In genomic region chr14:52923902-52924575, GRCh38 we compare ENCODE assay signal across 11 cellular contexts. TPM values are rescaled to one million over a fixed set of nuclear protein-coding genes. Genes with fewer than 3 reads are reported as not detected.
DNase-seq lines count a peak whose midpoint lies in the region; ATAC-seq and TF ChIP-seq lines count a peak whose summit lies in the region.
"Had no signal": no experiment of that assay in that cellular context is flagged by ENCODE, and none has a peak within 500 bp of the region (broad histone marks: within the 10 kb centered on the region; RNA-seq: fewer than 3 reads in every experiment).

No MANE protein-coding gene starts in this region.

- peak; percentile 37; the same call in 1 of the 2 replicates for TF ChIP-seq CTCF in HEK293 (tag by site-specific recombination; IDR thresholded peaks at IDR 0.05)

- no peak overlapping the region for H3K4ac ChIP-seq in mesendoderm (ENCODE audit: low read depth, low read length)

- H3K4me3 Mint-ChIP-seq in activated CD8-positive, alpha-beta T cell treated with anti-CD3 and anti-CD28 coated beads, Interleukin-2, amount 10 ng/mL, durations not matched to agents 7 days and 5 days: no peak overlapping the region

- H3K36me3 Mint-ChIP-seq in activated CD8-positive, alpha-beta T cell treated with anti-CD3 and anti-CD28 coated beads, Interleukin-2, amount 10 ng/mL, durations not matched to agents 7 days and 5 days (ENCODE audit: low read depth): no peaks in the 10 kb centered on the region

- peak overlapping the region; percentile 37 for H3K9ac ChIP-seq in mesendoderm (ENCODE audit: low read length)

- no peaks in the 10 kb centered on the region for H3K9me3 ChIP-seq in HEK293 (ENCODE audit: control insufficient read depth, insufficient read depth, low read depth, low read length)
- H3K9me3 ChIP-seq: breast epithelium, pancreas had no signal

- H3K4me1 ChIP-seq in HEK293 (ENCODE audit: control insufficient read depth, insufficient read depth, low read length): peaks cover 59% of the 10 kb centered on the region
- peaks cover 36% of the 10 kb centered on the region for H3K4me1 ChIP-seq in mesendoderm (ENCODE audit: control insufficient read depth, low read depth, low read length)
- H3K4me1 ChIP-seq: breast epithelium had no signal

- POLR2A ChIA-PET in HEK293 (lab: Yijun Ruan, JAX): interaction anchor here (0.6 kb wide), 1 partner anchor 371 kb away, joined by 4 read pairs; the partner anchor contains the start of gene GPR137C
- POLR2A ChIA-PET in activated CD8-positive, alpha-beta T cell treated with anti-CD3 and anti-CD28 coated beads, Interleukin-2, amount 10 ng/mL, durations not matched to agents 7 days and 5 days (lab: Charles Lee): interaction anchor here (0.6 kb wide), 1 partner anchor 544 kb away, joined by 3 read pairs; no protein-coding TSS in a partner anchor

- peak overlapping the region; percentile 75 for H2BK5ac ChIP-seq in mesendoderm (ENCODE audit: low read length)

- peak overlapping the region; percentile 37 for H3K4me2 ChIP-seq in mesendoderm (ENCODE audit: low read length)

- H3K4me1 Mint-ChIP-seq in activated CD8-positive, alpha-beta T cell treated with anti-CD3 and anti-CD28 coated beads, Interleukin-2, amount 10 ng/mL, durations not matched to agents 7 days and 5 days (ENCODE audit: low read depth): peaks cover 18% of the 10 kb centered on the region

- peaks cover 9% of the 10 kb centered on the region for H3K79me1 ChIP-seq in mesendoderm (ENCODE audit: low read length)

- CTCF ChIA-PET in HEK293 (lab: Yijun Ruan, JAX): interaction anchor here (0.5 to 3.9 kb wide), 6 partner anchors 11 to 134 kb away, joined by 3 to 25 read pairs (median 3); no protein-coding TSS in a partner anchor
- CTCF ChIA-PET in activated CD8-positive, alpha-beta T cell treated with anti-CD3 and anti-CD28 coated beads, Interleukin-2, amount 10 ng/mL, durations not matched to agents 7 days and 5 days (lab: Charles Lee): interaction anchor here (1.2 to 1.9 kb wide), 3 partner anchors 103 to 383 kb away, joined by 3 to 4 read pairs (median 4); no protein-coding TSS in a partner anchor

- H4K5ac ChIP-seq in mesendoderm (ENCODE audit: low read length): no peak overlapping the region

- no peaks in the 10 kb centered on the region for H3K9me3 Mint-ChIP-seq in activated CD8-positive, alpha-beta T cell treated with anti-CD3 and anti-CD28 coated beads, Interleukin-2, amount 10 ng/mL, durations not matched to agents 7 days and 5 days (ENCODE audit: insufficient read depth)

- no peak overlapping the region for H3K4me3 ChIP-seq in HEK293 (ENCODE audit: low read depth, low read length)
- no peak overlapping the region for H3K4me3 ChIP-seq in mesendoderm (ENCODE audit: low read length)
- H3K4me3 ChIP-seq: breast epithelium, pancreas had no signal

- ATAC-seq in activated CD8-positive, alpha-beta T cell treated with anti-CD3 and anti-CD28 coated beads, Interleukin-2, amount 10 ng/mL, durations not matched to agents 7 days and 5 days: peak; percentile 76
- no peak for ATAC-seq in GM18498 (IDR thresholded peaks at IDR 0.05; ENCODE audit: unreplicated experiment)

- DNase-seq in ELR (ENCODE audit: low read depth) (peak; percentile 24), mesendoderm (peak; percentile 90), HCEC 1CT (no peak), anterior cingulate cortex (lab: John Stamatoyannopoulos, UW) (no peak), occipital lobe (lab: John Stamatoyannopoulos, UW) (no peak)
- DNase-seq in activated CD8-positive, alpha-beta T cell treated with anti-CD3 and anti-CD28 coated beads, Interleukin-2, amount 10 ng/mL, durations not matched to agents 7 days and 5 days: peak; percentile 46
- DNase-seq: activated CD4-positive, alpha-beta T cell treated with anti-CD3 and anti-CD28 coated beads, Interleukin-2, amount 50 U/mL, for 1 hour had no signal

- H3K27ac Mint-ChIP-seq in activated CD8-positive, alpha-beta T cell treated with anti-CD3 and anti-CD28 coated beads, Interleukin-2, amount 10 ng/mL, durations not matched to agents 7 days and 5 days: no peak overlapping the region

- H4K8ac ChIP-seq in mesendoderm (ENCODE audit: low read depth, low read length): no peak overlapping the region

- H2BK120ac ChIP-seq in mesendoderm (ENCODE audit: low read depth, low read length): no peak overlapping the region

- H3K18ac ChIP-seq in mesendoderm (ENCODE audit: low read length): peak overlapping the region; percentile 4

- H3K27ac ChIP-seq in HEK293 (ENCODE audit: extremely low read depth, low read depth, low read length) (no peak overlapping the region), mesendoderm (ENCODE audit: low read depth, low read length) (peak overlapping the region; percentile 19)
- H3K27ac ChIP-seq: breast epithelium, pancreas had no signal

- peak overlapping the region; percentile 15 for H2AK5ac ChIP-seq in mesendoderm (ENCODE audit: low read length)

- H2BK15ac ChIP-seq in mesendoderm (replicated peaks; ENCODE audit: low read depth): no peak overlapping the region

- no peak overlapping the region for H3K23ac ChIP-seq in mesendoderm (ENCODE audit: low read length)

- H3K79me2 ChIP-seq in mesendoderm (ENCODE audit: control insufficient read depth, insufficient read depth, low read length): peaks cover 88% of the 10 kb centered on the region

- H3K27me3 ChIP-seq in mesendoderm (ENCODE audit: insufficient read depth, low read length, poor library complexity): no peaks in the 10 kb centered on the region
- H3K27me3 ChIP-seq: breast epithelium, pancreas had no signal

- peak overlapping the region; percentile 78 for H3K56ac ChIP-seq in mesendoderm (ENCODE audit: low read length)

- no CpG with 5 or more reads among the region's 3 CpGs for WGBS in mesendoderm (ENCODE audit: extremely low coverage, insufficient coverage, low lambda C conversion rate)

- H3K36me3 ChIP-seq in HEK293 (ENCODE audit: control insufficient read depth in 2 of 2, insufficient read depth in 1 of 2, low read length in 2 of 2): no peaks in the 10 kb centered on the region; a peak in 1 of 3 replicates
- H3K36me3 ChIP-seq in mesendoderm (ENCODE audit: control insufficient read depth, insufficient read depth, low read length): no peaks in the 10 kb centered on the region
- H3K36me3 ChIP-seq: breast epithelium, pancreas had no signal

- H3K27me3 Mint-ChIP-seq in activated CD8-positive, alpha-beta T cell treated with anti-CD3 and anti-CD28 coated beads, Interleukin-2, amount 10 ng/mL, durations not matched to agents 7 days and 5 days (ENCODE audit: low read depth): peaks cover 8% of the 10 kb centered on the region

TF ChIP-seq in HEK293, 187 proteins besides CTCF, POLR2A, EP300 and RAD21:
- TF ChIP-seq TRIM28 (IDR thresholded peaks at IDR 0.05; ENCODE audit: borderline replicate concordance, low read length): peak; percentile 52; the same call in 1 of the 2 replicates
- TF ChIP-seq TCF7L2 (IDR thresholded peaks at IDR 0.05; ENCODE audit: borderline replicate concordance, low read depth, low read length): no peak
- TF ChIP-seq ZSCAN4 (tag by site-specific recombination; IDR thresholded peaks at IDR 0.05): no peak
- peak; percentile 29; the same call in 1 of the 2 replicates for TF ChIP-seq ZNF654 (tag by site-specific recombination; IDR thresholded peaks at IDR 0.05; ENCODE audit: low read depth)
- no peak for TF ChIP-seq ZBTB6 (tag by site-specific recombination; IDR thresholded peaks at IDR 0.05)
- peak; percentile 92; the same call in 1 of the 2 replicates for TF ChIP-seq SCRT1 (tag by site-specific recombination; IDR thresholded peaks at IDR 0.05; ENCODE audit: borderline replicate concordance)
- peak; percentile 99 for TF ChIP-seq SCRT2 (tag by site-specific recombination; IDR thresholded peaks at IDR 0.05)

RNA-seq across cellular contexts. Expression of gene FERMT2, which starts 26.8 kb away (rescaled TPM):
- total RNA-seq in activated CD8-positive, alpha-beta T cell treated with anti-CD3 and anti-CD28 coated beads, Interleukin-2, amount 10 ng/mL, durations not matched to agents 7 days and 5 days: not detected
- polyA plus RNA-seq in mesendoderm (2013, experiment 1 of 2): 214 TPM
- polyA plus RNA-seq in mesendoderm (2013, experiment 2 of 2): 220 TPM
- 124 TPM for total RNA-seq in occipital lobe

Comparison
In these comparisons a context has a peak if more than half of its experiments do, and no peak if none do; other contexts are left out.
1. DNase-seq: peak in ELR (single experiment), activated CD8-positive, alpha-beta T cell treated with anti-CD3 and anti-CD28 coated beads, Interleukin-2, amount 10 ng/mL, durations not matched to agents 7 days and 5 days (single experiment) and mesendoderm (single experiment); none in HCEC 1CT (single experiment), anterior cingulate cortex (0 of 58) and occipital lobe (single experiment).
2. RNA of gene FERMT2, which starts 26.8 kb away (total RNA-seq): 124 TPM in occipital lobe (single experiment); not detected in activated CD8-positive, alpha-beta T cell treated with anti-CD3 and anti-CD28 coated beads, Interleukin-2, amount 10 ng/mL, durations not matched to agents 7 days and 5 days; every median in the first group is over 10 times any median in the second.